8 cellular contexts compared by ENCODE assay signal in genomic region chr13:101080616-101081015, GRCh38.
"Had no signal": no experiment of that assay in that cellular context is flagged by ENCODE, and none has a peak within 500 bp of the region (broad histone marks: within the 10 kb centered on the region; RNA-seq: fewer than 3 reads in every experiment).

No MANE protein-coding gene starts in this region.

- FAIRE-seq: HTR-8/SVneo, K562 had no signal

- DNase-seq: GM23248, GOT3, H7, IMR-90 had no signal

- H3K4me3 ChIP-seq: GM23248, HAP-1, K562 had no signal

- H3K9me3 ChIP-seq: HAP-1 had no signal

- H3K27ac ChIP-seq: GM23248 had no signal

- H3K4me1 ChIP-seq: HAP-1 had no signal

- ATAC-seq: HCT116, K562 had no signal

- H3K36me3 ChIP-seq: HAP-1 had no signal
